ENCODE assay signal across 1 cellular context in genomic region chr11:94543695-94544581, GRCh38.
TF ChIP-seq lines count a peak whose summit lies in the region.

A gene with protein sequence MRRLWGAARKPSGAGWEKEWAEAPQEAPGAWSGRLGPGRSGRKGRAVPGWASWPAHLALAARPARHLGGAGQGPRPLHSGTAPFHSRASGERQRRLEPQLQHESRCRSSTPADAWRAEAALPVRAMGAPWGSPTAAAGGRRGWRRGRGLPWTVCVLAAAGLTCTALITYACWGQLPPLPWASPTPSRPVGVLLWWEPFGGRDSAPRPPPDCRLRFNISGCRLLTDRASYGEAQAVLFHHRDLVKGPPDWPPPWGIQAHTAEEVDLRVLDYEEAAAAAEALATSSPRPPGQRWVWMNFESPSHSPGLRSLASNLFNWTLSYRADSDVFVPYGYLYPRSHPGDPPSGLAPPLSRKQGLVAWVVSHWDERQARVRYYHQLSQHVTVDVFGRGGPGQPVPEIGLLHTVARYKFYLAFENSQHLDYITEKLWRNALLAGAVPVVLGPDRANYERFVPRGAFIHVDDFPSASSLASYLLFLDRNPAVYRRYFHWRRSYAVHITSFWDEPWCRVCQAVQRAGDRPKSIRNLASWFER (plus strand): TSS chr11:94543921. CDS start chr11:94544134, 213 bp downstream.

TF ChIP-seq in HEK293, 187 proteins besides CTCF, POLR2A, EP300 and RAD21 (continued from another document):
- TF ChIP-seq ZSCAN30 (tag by site-specific recombination; IDR thresholded peaks at IDR 0.05) (peak; percentile 48; the same call in 1 of the 2 replicates), ZSCAN5A (tag by site-specific recombination; IDR thresholded peaks at IDR 0.05) (no peak; the same call in 1 of the 2 replicates), PRDM6 (tag by site-specific recombination; IDR thresholded peaks at IDR 0.05) (no peak), ZNF626 (tag by site-specific recombination; IDR thresholded peaks at IDR 0.05) (no peak), ZNF146 (tag by site-specific recombination; IDR thresholded peaks at IDR 0.05) (0 out of 2 replicates have a peak, but pooled peaks have one; percentile 2), ZNF48 (tag by site-specific recombination; IDR thresholded peaks at IDR 0.05) (no peak), REST (tag by site-specific recombination; IDR thresholded peaks at IDR 0.05) (0 out of 2 replicates have a peak, but pooled peaks have one; percentile 34), KLF8 (tag by site-specific recombination; IDR thresholded peaks at IDR 0.05) (peak; percentile 92), ZNF223 (tag by site-specific recombination; IDR thresholded peaks at IDR 0.05) (no peak), ZNF561 (tag by site-specific recombination; IDR thresholded peaks at IDR 0.05; ENCODE audit: borderline replicate concordance) (no peak; the same call in 1 of the 2 replicates), HIC1 (tag by site-specific recombination; IDR thresholded peaks at IDR 0.05) (peak; percentile 60; the same call in 1 of the 2 replicates), ZNF394 (tag by site-specific recombination; IDR thresholded peaks at IDR 0.05; ENCODE audit: borderline replicate concordance) (peak; percentile 80; the same call in 1 of the 2 replicates), ZNF112 (tag by site-specific recombination; IDR thresholded peaks at IDR 0.05) (no peak), YY1 (tag by site-specific recombination; IDR thresholded peaks at IDR 0.05) (peak; percentile 34; the same call in 1 of the 2 replicates), ZNF366 (tag by site-specific recombination; conservative IDR thresholded peaks at IDR 0.05) (peak; percentile 81), ZNF600 (tag by site-specific recombination; IDR thresholded peaks at IDR 0.05) (peak; percentile 75), KLF16 (tag by site-specific recombination; IDR thresholded peaks at IDR 0.05) (peak; percentile 83), ZBTB20 (tag by site-specific recombination; IDR thresholded peaks at IDR 0.05) (peak; percentile 95), ZNF10 (tag by site-specific recombination; IDR thresholded peaks at IDR 0.05) (0 out of 2 replicates have a peak, but pooled peaks have one; percentile 15), ZNF501 (tag by site-specific recombination; IDR thresholded peaks at IDR 0.05) (peak; percentile 94), GLI4 (tag by site-specific recombination; IDR thresholded peaks at IDR 0.05) (0 out of 2 replicates have a peak, but pooled peaks have one; percentile 22), KLF7 (tag by site-specific recombination; IDR thresholded peaks at IDR 0.05; ENCODE audit: borderline replicate concordance) (peak; percentile 89), SCRT2 (tag by site-specific recombination; IDR thresholded peaks at IDR 0.05) (no peak), ZNF645 (tag by site-specific recombination; IDR thresholded peaks at IDR 0.05) (no peak), MEIS1 (CRISPR knock-in tag; IDR thresholded peaks at IDR 0.05; ENCODE audit: borderline replicate concordance) (no peak), ZNF426 (tag by site-specific recombination; IDR thresholded peaks at IDR 0.05) (no peak), ZNF148 (tag by site-specific recombination; IDR thresholded peaks at IDR 0.05; ENCODE audit: borderline replicate concordance) (no peak), MZF1 (tag by site-specific recombination; IDR thresholded peaks at IDR 0.05; ENCODE audit: borderline replicate concordance) (0 out of 2 replicates have a peak, but pooled peaks have one; percentile 17)
- TF ChIP-seq, protein P1, sequence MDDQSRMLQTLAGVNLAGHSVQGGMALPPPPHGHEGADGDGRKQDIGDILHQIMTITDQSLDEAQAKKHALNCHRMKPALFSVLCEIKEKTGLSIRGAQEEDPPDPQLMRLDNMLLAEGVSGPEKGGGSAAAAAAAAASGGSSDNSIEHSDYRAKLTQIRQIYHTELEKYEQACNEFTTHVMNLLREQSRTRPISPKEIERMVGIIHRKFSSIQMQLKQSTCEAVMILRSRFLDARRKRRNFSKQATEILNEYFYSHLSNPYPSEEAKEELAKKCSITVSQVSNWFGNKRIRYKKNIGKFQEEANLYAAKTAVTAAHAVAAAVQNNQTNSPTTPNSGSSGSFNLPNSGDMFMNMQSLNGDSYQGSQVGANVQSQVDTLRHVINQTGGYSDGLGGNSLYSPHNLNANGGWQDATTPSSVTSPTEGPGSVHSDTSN (CRISPR knock-in tag; IDR thresholded peaks at IDR 0.05) = peak; percentile 63
- TF ChIP-seq, protein P2, sequence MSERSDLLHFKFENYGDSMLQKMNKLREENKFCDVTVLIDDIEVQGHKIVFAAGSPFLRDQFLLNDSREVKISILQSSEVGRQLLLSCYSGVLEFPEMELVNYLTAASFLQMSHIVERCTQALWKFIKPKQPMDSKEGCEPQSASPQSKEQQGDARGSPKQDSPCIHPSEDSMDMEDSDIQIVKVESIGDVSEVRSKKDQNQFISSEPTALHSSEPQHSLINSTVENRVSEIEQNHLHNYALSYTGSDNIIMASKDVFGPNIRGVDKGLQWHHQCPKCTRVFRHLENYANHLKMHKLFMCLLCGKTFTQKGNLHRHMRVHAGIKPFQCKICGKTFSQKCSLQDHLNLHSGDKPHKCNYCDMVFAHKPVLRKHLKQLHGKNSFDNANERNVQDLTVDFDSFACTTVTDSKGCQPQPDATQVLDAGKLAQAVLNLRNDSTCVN (tag by site-specific recombination; optimal IDR thresholded peaks at IDR 0.05) = peak; percentile 93
- TF ChIP-seq, protein P3, sequence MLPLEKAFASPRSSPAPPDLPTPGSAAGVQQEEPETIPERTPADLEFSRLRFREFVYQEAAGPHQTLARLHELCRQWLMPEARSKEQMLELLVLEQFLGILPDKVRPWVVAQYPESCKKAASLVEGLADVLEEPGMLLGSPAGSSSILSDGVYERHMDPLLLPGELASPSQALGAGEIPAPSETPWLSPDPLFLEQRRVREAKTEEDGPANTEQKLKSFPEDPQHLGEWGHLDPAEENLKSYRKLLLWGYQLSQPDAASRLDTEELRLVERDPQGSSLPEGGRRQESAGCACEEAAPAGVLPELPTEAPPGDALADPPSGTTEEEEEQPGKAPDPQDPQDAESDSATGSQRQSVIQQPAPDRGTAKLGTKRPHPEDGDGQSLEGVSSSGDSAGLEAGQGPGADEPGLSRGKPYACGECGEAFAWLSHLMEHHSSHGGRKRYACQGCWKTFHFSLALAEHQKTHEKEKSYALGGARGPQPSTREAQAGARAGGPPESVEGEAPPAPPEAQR (tag by site-specific recombination; IDR thresholded peaks at IDR 0.05) = no peak
